Comparison of ENCODE assay signal across 23 cellular contexts in the genomic region with DNA sequence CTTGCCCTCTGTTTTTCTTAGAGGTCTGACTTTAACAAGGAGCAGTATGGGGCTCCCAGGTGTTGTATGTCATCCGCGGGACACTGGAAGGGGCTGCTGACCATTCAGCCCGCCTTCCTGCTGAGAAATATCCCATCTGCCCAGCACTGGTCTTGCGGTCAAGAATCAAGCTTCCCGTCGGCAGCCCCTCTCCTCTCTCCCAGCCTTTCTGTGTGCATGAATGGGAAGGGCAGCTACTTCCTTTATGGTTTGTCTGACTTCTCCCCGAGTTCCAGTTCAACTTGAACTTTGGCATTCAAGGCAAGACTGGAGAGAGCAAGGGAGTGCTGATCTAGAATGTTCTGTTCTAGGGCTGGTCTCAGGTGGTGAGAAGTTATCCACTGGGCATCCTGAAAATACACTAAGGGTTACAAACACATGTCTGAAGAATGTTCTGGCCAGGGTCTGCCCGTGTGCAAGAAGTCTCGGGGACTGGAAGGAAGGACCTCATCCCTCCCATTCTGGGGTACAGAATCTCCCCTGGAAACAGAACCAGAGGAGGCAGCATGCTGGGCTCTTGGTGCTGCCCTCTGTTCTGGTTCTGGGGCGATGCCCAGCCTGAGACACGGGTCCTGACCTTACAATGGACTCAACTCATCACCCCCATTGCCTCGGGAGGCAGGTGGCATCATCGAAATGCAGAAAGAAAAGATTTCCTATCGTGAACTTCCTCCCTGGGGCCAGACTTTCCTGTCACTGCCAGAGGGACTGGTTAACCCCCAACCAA. TPM values are rescaled to one million over a fixed set of nuclear protein-coding genes. Genes with fewer than 3 reads are reported as not detected.
A peak's percentile ranks its signal among the peaks of the same experiment; 100 is the strongest.
DNase-seq lines count a peak whose midpoint lies in the region; ATAC-seq, FAIRE-seq and TF ChIP-seq lines count a peak whose summit lies in the region.
"Had no signal": no experiment of that assay in that cellular context is flagged by ENCODE, and none has a peak within 500 bp of the region (broad histone marks: within the 10 kb centered on the region; RNA-seq: fewer than 3 reads in every experiment).

No MANE protein-coding gene starts in this region.

- H3K4me3 ChIP-seq in K562 (no peak overlapping the region), lower lobe of right lung (no peak overlapping the region)
- H3K4me3 ChIP-seq: neural progenitor cell, right atrium auricular region, stomach had no signal

- H3K9me1 ChIP-seq in K562 (ENCODE audit: control insufficient read depth, insufficient read depth, low read length): no peaks in the 10 kb centered on the region

- H3K79me1 ChIP-seq in H9 (ENCODE audit: insufficient read depth, low read depth, low read length, poor library complexity, severe bottlenecking): no peaks in the 10 kb centered on the region

- no peak overlapping the region for H4K8ac ChIP-seq in H9 (replicated peaks; ENCODE audit: insufficient read length, low read depth, low read length)

- no peak overlapping the region for H2BK15ac ChIP-seq in H9 (ENCODE audit: low read depth, low read length)

- FAIRE-seq in K562 (lab: Jason Lieb, UNC): no peak
- FAIRE-seq: colon, H1 had no signal

- TF ChIP-seq CTCF in H9 (conservative IDR thresholded peaks at IDR 0.05) (no peak), K562 (IDR thresholded peaks at IDR 0.05 in 2 of 3, conservative IDR thresholded peaks at IDR 0.05 in 1 of 3; ENCODE audit: insufficient read depth in 2 of 3, low read depth in 1 of 3, low read length in 3 of 3) (no peak), lower lobe of right lung (IDR thresholded peaks at IDR 0.05) (no peak)

- no peak overlapping the region for H4K91ac ChIP-seq in H9 (ENCODE audit: insufficient read length, low read depth, low read length)

- no peaks in the 10 kb centered on the region; a peak in 1 of 7 replicates for H3K36me3 Mint-ChIP-seq in H9 (ENCODE audit: insufficient read depth in 1 of 3, low read depth in 3 of 3)
- H3K36me3 Mint-ChIP-seq in stimulated activated effector memory CD8-positive, alpha-beta T cell treated with anti-CD3 and anti-CD28 coated beads, Interleukin-12 subunit alpha, Interleukin-12 subunit beta, amount 100 ng/mL, for 72 hours: no peaks in the 10 kb centered on the region
- H3K36me3 Mint-ChIP-seq: memory B cell, neural progenitor cell had no signal

- BruUV-seq in K562 (replicated peaks; lab: Mats Ljungman, UMichigan): no TSS peak

- H4K20me1 ChIP-seq in H9 (ENCODE audit: control insufficient read depth, insufficient read depth, insufficient read length): no peaks in the 10 kb centered on the region
- no peaks in the 10 kb centered on the region for H4K20me1 ChIP-seq in K562 (replicated peaks; ENCODE audit: control insufficient read depth, insufficient read depth, low read length)

- H3K4me1 Mint-ChIP-seq in H9: peaks cover 24 to 31% of the 10 kb centered on the region in 2 experiments
- H3K4me1 Mint-ChIP-seq in stimulated activated effector memory CD8-positive, alpha-beta T cell treated with anti-CD3 and anti-CD28 coated beads, Interleukin-12 subunit alpha, Interleukin-12 subunit beta, amount 100 ng/mL, for 72 hours: peaks cover 25% of the 10 kb centered on the region

- H3K27ac ChIP-seq in H9 (ENCODE audit: insufficient read length, low read depth, low read length): no peak overlapping the region
- no peak overlapping the region for H3K27ac ChIP-seq in K562 (ENCODE audit: extremely low read depth, low read depth, low read length)
- H3K27ac ChIP-seq in lower lobe of right lung: peak overlapping the region; percentile 46
- H3K27ac ChIP-seq: HL-60, neural progenitor cell had no signal

- no peak overlapping the region for H3K4me3 Mint-ChIP-seq in H9
- H3K4me3 Mint-ChIP-seq in stimulated activated effector memory CD8-positive, alpha-beta T cell treated with anti-CD3 and anti-CD28 coated beads, Interleukin-12 subunit alpha, Interleukin-12 subunit beta, amount 100 ng/mL, for 72 hours: no peak overlapping the region
- H3K4me3 Mint-ChIP-seq: memory B cell; neural progenitor cell; T-helper 2 cell treated with Interferon-gamma antibody and Interleukin-4, amounts not matched to agents 5 μg/mL and 100 μg/mL, for 36 hours had no signal

- no peaks in the 10 kb centered on the region for H3K36me3 ChIP-seq in K562 (ENCODE audit: control insufficient read depth, insufficient read depth, low read length)
- H3K36me3 ChIP-seq in lower lobe of right lung: no peaks in the 10 kb centered on the region
- H3K36me3 ChIP-seq: neural progenitor cell, right atrium auricular region, stomach had no signal

- no peaks in the 10 kb centered on the region for H3K79me2 ChIP-seq in H9 (ENCODE audit: insufficient read depth, low read length)
- no peaks in the 10 kb centered on the region for H3K79me2 ChIP-seq in K562 (ENCODE audit: control insufficient read depth, insufficient read depth, low read length)

- H3K27ac Mint-ChIP-seq in H9: peak overlapping the region in 1 of 3 experiments; percentile 11; a peak in 1 of 7 replicates
- H3K27ac Mint-ChIP-seq in stimulated activated effector memory CD8-positive, alpha-beta T cell treated with anti-CD3 and anti-CD28 coated beads, Interleukin-12 subunit alpha, Interleukin-12 subunit beta, amount 100 ng/mL, for 72 hours: peak overlapping the region; percentile 33
- H3K27ac Mint-ChIP-seq: memory B cell; neural progenitor cell; T-helper 2 cell treated with Interferon-gamma antibody and Interleukin-4, amounts not matched to agents 5 μg/mL and 100 μg/mL, for 36 hours had no signal

- H3K14ac ChIP-seq in H9 (ENCODE audit: insufficient read depth, low read length): no peak overlapping the region

- in situ Hi-C loops in K562 (cut with MboI): no loop called here

- H3K9ac ChIP-seq in H9 (ENCODE audit: extremely low read depth, insufficient read length, low read length): no peak overlapping the region
- H3K9ac ChIP-seq in K562 (ENCODE audit: insufficient read depth in 1 of 2, low read depth in 2 of 2, low read length in 2 of 2): no peak overlapping the region
- H3K9ac ChIP-seq: neural progenitor cell had no signal

- no peak overlapping the region for H2BK20ac ChIP-seq in H9 (ENCODE audit: low read depth, low read length, poor library complexity, severe bottlenecking)

- no CpG with 5 or more reads among the region's 14 CpGs for WGBS in H9 (ENCODE audit: extremely low coverage, insufficient read length, low lambda C conversion rate)
- WGBS in K562 (ENCODE audit: insufficient coverage, low coverage, missing lambda C conversion rate): 54% methylated on average over 11 of the region's 14 CpGs

- no peak for TF ChIP-seq POLR2A in K562 (conservative IDR thresholded peaks at IDR 0.05)

- H3K9me3 Mint-ChIP-seq in H9: no peaks in the 10 kb centered on the region
- no peaks in the 10 kb centered on the region for H3K9me3 Mint-ChIP-seq in stimulated activated effector memory CD8-positive, alpha-beta T cell treated with anti-CD3 and anti-CD28 coated beads, Interleukin-12 subunit alpha, Interleukin-12 subunit beta, amount 100 ng/mL, for 72 hours
- H3K9me3 Mint-ChIP-seq: memory B cell; neural progenitor cell; T-helper 2 cell treated with Interferon-gamma antibody and Interleukin-4, amounts not matched to agents 5 μg/mL and 100 μg/mL, for 36 hours had no signal

- H2AK5ac ChIP-seq in H9 (ENCODE audit: insufficient read length, low read length): no peak overlapping the region

- H2BK12ac ChIP-seq in H9 (ENCODE audit: insufficient read length, low read depth, low read length): no peak overlapping the region

- H2BK120ac ChIP-seq in H9 (ENCODE audit: low read depth, low read length, poor library complexity, severe bottlenecking): no peak overlapping the region

- H3K27me3 ChIP-seq in H9 (ENCODE audit: insufficient read depth, low read length): no peaks in the 10 kb centered on the region
- H3K27me3 ChIP-seq in K562 (ENCODE audit: control insufficient read depth in 2 of 2, insufficient read depth in 2 of 2, low read length in 2 of 2): no peaks in the 10 kb centered on the region
- H3K27me3 ChIP-seq in lower lobe of right lung (ENCODE audit: low read depth): no peaks in the 10 kb centered on the region
- H3K27me3 ChIP-seq: neural progenitor cell, right atrium auricular region, stomach had no signal

- H3K27me3 Mint-ChIP-seq in H9 (ENCODE audit: low read depth): peaks cover 3% of the 10 kb centered on the region; the same call in 1 of the 2 replicates

- no peak overlapping the region for H2BK5ac ChIP-seq in H9 (ENCODE audit: insufficient read length, low read length)

- no peak for TF ChIP-seq RAD21 in K562 (CRISPR knock-in tag; conservative IDR thresholded peaks at IDR 0.05 in 1 of 2, IDR thresholded peaks at IDR 0.05 in 1 of 2)

- POLR2A ChIA-PET in K562 (lab: Yijun Ruan, JAX): no interaction called here

- no peak overlapping the region for H3K56ac ChIP-seq in H9 (ENCODE audit: insufficient read length, low read depth, low read length)

- H3K9me3 ChIP-seq in H9 (ENCODE audit: control insufficient read depth, low read depth, low read length) (no peaks in the 10 kb centered on the region), K562 (replicated peaks; ENCODE audit: control insufficient read depth, insufficient read depth, low read depth, low read length) (no peaks in the 10 kb centered on the region), lower lobe of right lung (no peaks in the 10 kb centered on the region)
- H3K9me3 ChIP-seq: right atrium auricular region, stomach had no signal

- no peak overlapping the region for H3K18ac ChIP-seq in H9 (ENCODE audit: insufficient read length, low read depth, low read length)

- no peak for ATAC-seq in K562
- ATAC-seq in lower lobe of right lung: no peak
- no peak for ATAC-seq in stimulated activated effector memory CD8-positive, alpha-beta T cell treated with anti-CD3 and anti-CD28 coated beads, Interleukin-12 subunit alpha, Interleukin-12 subunit beta, amount 100 ng/mL, for 72 hours
- ATAC-seq in GM18873 (IDR thresholded peaks at IDR 0.05; ENCODE audit: low FRiP score, unreplicated experiment): no peak
- no peak for ATAC-seq in GM21529 (IDR thresholded peaks at IDR 0.05; ENCODE audit: unreplicated experiment)
- no peak for ATAC-seq in activated CD4-positive, CD25-positive, alpha-beta regulatory T cell treated with anti-CD3 and anti-CD28 coated beads, Interleukin-2, amount 50 U/mL, for 24 hours

- no peak overlapping the region for H3K4me2 ChIP-seq in H9 (ENCODE audit: insufficient read depth, insufficient read length, low read length)
- H3K4me2 ChIP-seq in K562 (ENCODE audit: insufficient read depth, low read length): no peak overlapping the region
- H3K4me2 ChIP-seq: neural progenitor cell had no signal

- TF ChIP-seq EP300 in K562 (IDR thresholded peaks at IDR 0.05; ENCODE audit: low read length): no peak

- H3K4me1 ChIP-seq in H9 (ENCODE audit: insufficient read depth, low read length) (no peaks in the 10 kb centered on the region), K562 (replicated peaks in 1 of 2; ENCODE audit: control insufficient read depth in 2 of 2, insufficient read depth in 2 of 2, low read length in 2 of 2) (peaks cover 10 to 32% of the 10 kb centered on the region in 2 experiments; a peak in 3 of 5 replicates), lower lobe of right lung (peaks cover 59% of the 10 kb centered on the region)

- no peak overlapping the region for H4K5ac ChIP-seq in H9 (ENCODE audit: insufficient read length, low read depth, low read length)

- no peak overlapping the region for H3K23ac ChIP-seq in H9 (ENCODE audit: insufficient read length, low read depth, low read length)

- CTCF ChIA-PET in K562 (lab: Yijun Ruan, JAX; ENCODE audit: low intra/inter-chr PET ratio): no interaction called here

- H2AFZ ChIP-seq in H9 (ENCODE audit: low read length) (no peak overlapping the region), K562 (ENCODE audit: low read depth, low read length) (peak overlapping the region; percentile 64)
- H2AFZ ChIP-seq: neural progenitor cell had no signal

- no peaks in the 10 kb centered on the region for H3K23me2 ChIP-seq in H9 (ENCODE audit: insufficient read length, low read depth, low read length, poor library complexity, severe bottlenecking)

- DNase-seq in H9: peak; percentile 20
- no peak for DNase-seq in K562 (ENCODE audit: extremely low read depth in 1 of 4, low spot score in 3 of 4)
- peak; percentile 42 for DNase-seq in lower lobe of right lung
- no peak for DNase-seq in stimulated activated effector memory CD8-positive, alpha-beta T cell treated with anti-CD3 and anti-CD28 coated beads, Interleukin-12 subunit alpha, Interleukin-12 subunit beta, amount 100 ng/mL, for 72 hours (ENCODE audit: low spot score in 2 of 2)
- DNase-seq in NCI-H1092 treated with DMSO at 0.1 percent for 48 hours (lab: John Stamatoyannopoulos, UW): no peak
- DNase-seq: activated CD4-positive, CD25-positive, alpha-beta regulatory T cell treated with anti-CD3 and anti-CD28 coated beads, Interleukin-2, amount 50 U/mL, for 72 hours; activated gamma-delta T cell treated with Interleukin-2 at 50 U/mL for 16 hours; AML-193; glutamatergic neuron; KBM-7; NCI-H1092; NCI-H526 treated with DMSO at 0.1 percent for 48 hours; stomach had no signal

- no peak overlapping the region for H3K4ac ChIP-seq in H9 (ENCODE audit: low read depth, low read length)

- intact Hi-C loops in K562 (cut with micrococcal nuclease): no loop called here
- intact Hi-C loops in lower lobe of right lung (cut with DNase I): loop anchor here (5.0 kb wide), 1 partner anchor 58 kb away; a partner anchor contains a TSS

- H3T11ph ChIP-seq in H9 (ENCODE audit: low read length): no peak overlapping the region

RNA-seq across cellular contexts. Expression of a gene that starts 51.7 kb away (rescaled TPM):
- total RNA-seq in H9 (2021) (251 and 255 TPM in 2 replicates), K562 (2014; rRNA removed) (164 and 210 TPM in 2 replicates), K562 (2014; rRNA removed; fragmentation: Illumina TruSeq; extraction: Trizol) (234 and 271 TPM in 2 replicates), K562 (2015; rRNA removed; fragmentation: Illumina TruSeq; extraction: Trizol) (279 and 288 TPM in 2 replicates), K562 (2021) (258 and 274 TPM in 2 replicates), lower lobe of right lung (159 TPM)
- total RNA-seq in K562 (2011; cell fraction: chromatin; rRNA removed; ENCODE audit: low replicate concordance): 38.7 and 60.7 TPM in 2 replicates
- 47.8 and 50.5 TPM in 2 replicates for total RNA-seq in K562 (2011; cell fraction: nucleolus; rRNA removed)
- total RNA-seq in K562 (2011; cell fraction: nucleoplasm; rRNA removed): 58.6 and 80.4 TPM in 2 replicates
- polyA plus RNA-seq in K562 (2011; rRNA removed) (318 and 452 TPM in 2 replicates), K562 (2014; fragmentation: Illumina TruSeq; extraction: Trizol) (292 and 301 TPM in 2 replicates), K562 (2014; fragmentation: Nextera tagmentation; extraction: Ambion mirVana) (100 to 1,000 TPM; 922 to 952 TPM), K562 (2014; rRNA removed) (274 and 283 TPM in 2 replicates)
- polyA plus RNA-seq in K562 (2011; cell fraction: cytosol; rRNA removed): 167 and 229 TPM in 2 replicates
- polyA plus RNA-seq in K562 (2011; cell fraction: nucleus; rRNA removed): 54.4 and 95.7 TPM in 2 replicates
- polyA plus RNA-seq in K562 (2012): 203 and 288 TPM in 2 replicates
- 166 and 169 TPM in 2 replicates for polyA minus RNA-seq in K562 (2011; rRNA and poly(A)+ RNA removed)
- 78.1 and 98.1 TPM in 2 replicates for polyA minus RNA-seq in K562 (2011; cell fraction: cytosol; rRNA and poly(A)+ RNA removed)
- 17.6 and 42.8 TPM in 2 replicates for polyA minus RNA-seq in K562 (2011; cell fraction: nucleus; rRNA and poly(A)+ RNA removed)

Comparison
In these comparisons a context has a peak if more than half of its experiments do, and no peak if none do; other contexts are left out.
1. DNase-seq: peak in H9 (single experiment) and lower lobe of right lung (single experiment); none in K562 (0 of 4), stimulated activated effector memory CD8-positive, alpha-beta T cell treated with anti-CD3 and anti-CD28 coated beads, Interleukin-12 subunit alpha, Interleukin-12 subunit beta, amount 100 ng/mL, for 72 hours (0 of 2) and NCI-H1092 treated with DMSO at 0.1 percent for 48 hours (single experiment).